In the genomic region with DNA sequence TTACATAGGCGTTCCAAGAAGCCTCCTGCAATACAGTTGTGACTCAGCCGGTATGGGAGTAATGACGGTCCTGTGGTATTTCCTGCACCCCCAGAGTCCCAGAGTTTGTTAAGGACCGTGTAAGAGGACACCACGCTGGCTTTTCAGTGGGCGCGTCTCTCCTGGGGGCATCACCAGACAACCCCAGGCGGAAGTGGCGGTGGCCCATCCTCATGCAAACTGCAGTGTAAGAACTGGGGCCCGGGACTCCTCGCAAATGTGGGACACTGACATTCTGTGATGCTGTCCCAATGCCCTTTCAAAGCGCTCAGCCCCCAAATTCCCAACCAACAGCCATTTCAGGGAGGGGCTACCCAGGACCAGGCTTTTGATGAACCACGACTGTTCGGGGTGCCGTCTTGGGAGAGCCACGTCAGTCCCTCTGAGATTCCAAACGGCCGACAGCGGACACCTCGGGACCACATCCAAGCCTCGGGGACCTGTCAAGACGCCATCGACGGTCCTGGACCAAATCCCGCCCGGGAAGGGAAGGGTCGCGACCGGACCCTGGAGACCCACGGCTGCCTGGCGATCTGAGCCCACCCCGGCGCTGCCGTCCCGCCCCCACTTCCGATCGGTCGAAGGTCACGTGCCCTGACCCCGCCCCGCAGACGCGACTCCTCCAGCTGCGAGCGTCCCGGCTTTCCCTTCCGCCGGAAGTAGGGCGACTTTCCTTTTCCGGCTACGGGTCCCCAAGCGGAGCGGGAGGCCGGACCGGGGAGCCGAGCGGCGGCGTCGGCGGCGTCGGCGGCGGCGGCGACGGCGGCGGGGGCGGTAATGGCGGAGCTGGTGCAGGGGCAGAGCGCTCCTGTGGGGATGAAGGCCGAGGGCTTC, we compare ENCODE assay signal across 8 cellular contexts. TPM values are rescaled to one million over a fixed set of nuclear protein-coding genes. Genes with fewer than 3 reads are reported as not detected.
DNase-seq lines count a peak whose midpoint lies in the region; ATAC-seq and TF ChIP-seq lines count a peak whose summit lies in the region.

A gene with protein sequence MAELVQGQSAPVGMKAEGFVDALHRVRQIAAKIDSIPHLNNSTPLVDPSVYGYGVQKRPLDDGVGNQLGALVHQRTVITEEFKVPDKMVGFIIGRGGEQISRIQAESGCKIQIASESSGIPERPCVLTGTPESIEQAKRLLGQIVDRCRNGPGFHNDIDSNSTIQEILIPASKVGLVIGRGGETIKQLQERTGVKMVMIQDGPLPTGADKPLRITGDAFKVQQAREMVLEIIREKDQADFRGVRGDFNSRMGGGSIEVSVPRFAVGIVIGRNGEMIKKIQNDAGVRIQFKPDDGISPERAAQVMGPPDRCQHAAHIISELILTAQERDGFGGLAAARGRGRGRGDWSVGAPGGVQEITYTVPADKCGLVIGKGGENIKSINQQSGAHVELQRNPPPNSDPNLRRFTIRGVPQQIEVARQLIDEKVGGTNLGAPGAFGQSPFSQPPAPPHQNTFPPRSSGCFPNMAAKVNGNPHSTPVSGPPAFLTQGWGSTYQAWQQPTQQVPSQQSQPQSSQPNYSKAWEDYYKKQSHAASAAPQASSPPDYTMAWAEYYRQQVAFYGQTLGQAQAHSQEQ (plus strand): TSS at position 713 of the 873 bp plus-strand sequence. CDS start 104 bp downstream, at position 817.

- POLR2A ChIA-PET in PC-9 (lab: Charles Lee; ENCODE audit: unreplicated experiment), result interaction anchor here (0.6 to 0.7 kb wide), 2 partner anchors 80 to 104 kb away, joined by 3 to 19 read pairs; no protein-coding TSS in a partner anchor

- DNase-seq in DMS 273 (lab: John Stamatoyannopoulos, UW; ENCODE audit: unreplicated experiment), result peak; percentile 96
- DNase-seq in Jurkat, Clone E6-1 (ENCODE audit: low read depth, low spot score), result peak; percentile 79
- peak; percentile 86 to 92 for DNase-seq in PC-9
- peak; percentile 87 for DNase-seq in activated T-cell treated with anti-CD3 and anti-CD28 coated beads, Interleukin-2, amount 50 U/mL, for 1 hour
- DNase-seq in erythroblast (lab: John Stamatoyannopoulos, UW), result peak; percentile 94 to 95
- peak; percentile 69 to 78 for DNase-seq in stimulated activated CD8-positive, alpha-beta memory T cell treated with anti-CD3 and anti-CD28 coated beads, Interleukin-7, amount 100 ng/mL, for 1 hour (ENCODE audit: low read depth in 2 of 2)

- H3K79me2 ChIP-seq in PC-9 (ENCODE audit: low read depth), result peaks cover 58% of the 10 kb centered on the region

- H3K27me3 ChIP-seq in PC-9 (ENCODE audit: insufficient read depth, low read depth), result no peaks in the 10 kb centered on the region
- H3K27me3 ChIP-seq in muscle layer of colon (ENCODE audit: control insufficient read depth in 1 of 2, insufficient read depth in 2 of 2, low read length in 2 of 2), result no peaks in the 10 kb centered on the region

- TSS peak; percentile 95 for BruUV-seq in PC-9 (replicated peaks; lab: Mats Ljungman, UMichigan)

- TF ChIP-seq CTCF in PC-9 (conservative IDR thresholded peaks at IDR 0.05), result no peak

- peak within 1 kb of the TSS; percentile 92 for H3K9ac ChIP-seq in muscle layer of colon (ENCODE audit: low read length)

- H3K27ac ChIP-seq in PC-9 (peak within 1 kb of the TSS; percentile 86), muscle layer of colon (ENCODE audit: low read depth, low read length) (peak within 1 kb of the TSS; percentile 83)

- peak; percentile 90 for TF ChIP-seq POLR2A in erythroblast (IDR thresholded peaks at IDR 0.05; ENCODE audit: low read length)

- H3F3A ChIP-seq in PC-9 (ENCODE audit: insufficient read depth, low read depth), result peaks cover 21% of the 10 kb centered on the region

- peak within 1 kb of the TSS; percentile 97 for H3K4me2 ChIP-seq in PC-9

- H2AFZ ChIP-seq in PC-9, result peak within 1 kb of the TSS; percentile 92

- peaks cover 17% of the 10 kb centered on the region; the same call in 1 of the 2 replicates for H3K36me3 ChIP-seq in PC-9 (ENCODE audit: low read depth)
- H3K36me3 ChIP-seq in muscle layer of colon (ENCODE audit: insufficient read depth, low read length), result no peaks in the 10 kb centered on the region

- H3K4me1 ChIP-seq in PC-9 (replicated peaks; ENCODE audit: insufficient read depth) (peaks cover 23% of the 10 kb centered on the region), muscle layer of colon (ENCODE audit: insufficient read depth, low read length) (peaks cover 26% of the 10 kb centered on the region)

- no peaks in the 10 kb centered on the region for H3K9me3 ChIP-seq in PC-9 (ENCODE audit: insufficient read depth, low read depth)
- H3K9me3 ChIP-seq in muscle layer of colon (ENCODE audit: low read length), result no peaks in the 10 kb centered on the region

- peak; percentile 92 for ATAC-seq in GM21529 (IDR thresholded peaks at IDR 0.05; ENCODE audit: unreplicated experiment)

- H4K20me1 ChIP-seq in PC-9 (ENCODE audit: insufficient read depth), result peaks cover 35% of the 10 kb centered on the region

- H3K9me2 ChIP-seq in PC-9 (ENCODE audit: insufficient read depth), result no peaks in the 10 kb centered on the region; the same call in 1 of the 2 replicates

- H3K4me3 ChIP-seq in Jurkat, Clone E6-1 (ENCODE audit: low read length), result peak within 1 kb of the TSS; percentile 95
- peak within 1 kb of the TSS; percentile 99 for H3K4me3 ChIP-seq in PC-9
- peak within 1 kb of the TSS; percentile 49 to 96 for H3K4me3 ChIP-seq in muscle layer of colon (ENCODE audit: low read depth in 1 of 2, low read length in 2 of 2)

- CTCF ChIA-PET in PC-9 (lab: Charles Lee), result interaction anchor here (0.7 kb wide), 1 partner anchor 45 kb away, joined by 3 read pairs; no protein-coding TSS in a partner anchor

- intact Hi-C loops in PC-9 (cut with micrococcal nuclease; ENCODE audit: unreplicated experiment), result loop anchor here (1.0 to 5.0 kb wide), 2 partner anchors 42 to 80 kb away; no protein-coding TSS in a partner anchor

RNA-seq across cellular contexts. Expression of the gene that starts here (rescaled TPM):
- polyA plus RNA-seq in Jurkat, Clone E6-1 (2012; ENCODE audit: insufficient read depth, insufficient read length), result 54.4 TPM
- total RNA-seq in PC-9 (2021), result 50.3 and 75.6 TPM in 2 replicates

Comparison
In these comparisons a context has a peak if more than half of its experiments do, and no peak if none do; other contexts are left out.
1. Peak in every context shown above with its lines: DNase-seq, ATAC-seq, H3K4me3 ChIP-seq and H3K27ac ChIP-seq.